In genomic region chr3:173652093-173652492, GRCh38 we compare ENCODE assay signal across 14 cellular contexts.
A peak's percentile ranks its signal among the peaks of the same experiment; 100 is the strongest.
DNase-seq lines count a peak whose midpoint lies in the region; ATAC-seq and TF ChIP-seq lines count a peak whose summit lies in the region.
"Had no signal": no experiment of that assay in that cellular context is flagged by ENCODE, and none has a peak within 500 bp of the region (broad histone marks: within the 10 kb centered on the region; RNA-seq: fewer than 3 reads in every experiment).

No MANE protein-coding gene starts in this region.

- no peak overlapping the region for H3K4me3 Mint-ChIP-seq in HFFc6
- H3K4me3 Mint-ChIP-seq in activated naive CD4-positive, alpha-beta T cell treated with anti-CD3 and anti-CD28 coated beads, Interleukin-2, amount 10 ng/mL, durations not matched to agents 7 days and 5 days = no peak overlapping the region
- H3K4me3 Mint-ChIP-seq: B cell; CD4-positive, alpha-beta T cell; IgD-negative memory B cell had no signal

- no peaks in the 10 kb centered on the region for H3K27me3 ChIP-seq in fibroblast of lung (ENCODE audit: control insufficient read depth, insufficient read depth, low read length)

- H3K36me3 ChIP-seq in fibroblast of lung (ENCODE audit: control insufficient read depth, insufficient read depth, low read length) = no peaks in the 10 kb centered on the region

- intact Hi-C loops in Right ventricle myocardium inferior (cut with DNase I) = no loop called here

- no peak overlapping the region for H3K9ac ChIP-seq in fibroblast of lung (ENCODE audit: insufficient read depth, low read length)

- no peak overlapping the region for H3K27ac ChIP-seq in fibroblast of lung (ENCODE audit: insufficient read depth, low read length)

- H3K4me1 Mint-ChIP-seq in HFFc6 (ENCODE audit: low read depth) = peaks cover 46% of the 10 kb centered on the region
- H3K4me1 Mint-ChIP-seq in activated naive CD4-positive, alpha-beta T cell treated with anti-CD3 and anti-CD28 coated beads, Interleukin-2, amount 10 ng/mL, durations not matched to agents 7 days and 5 days = no peaks in the 10 kb centered on the region
- H3K4me1 Mint-ChIP-seq: B cell, IgD-negative memory B cell had no signal

- H3K4me3 ChIP-seq in astrocyte of the cerebellum (ENCODE audit: low read depth, low read length) = no peak overlapping the region
- no peak overlapping the region for H3K4me3 ChIP-seq in fibroblast of lung (replicated peaks in 1 of 4; ENCODE audit: control extremely low read depth in 1 of 4, insufficient read depth in 1 of 4, low read depth in 3 of 4, low read length in 4 of 4)

- CTCF ChIA-PET in activated naive CD4-positive, alpha-beta T cell treated with anti-CD3 and anti-CD28 coated beads, Interleukin-2, amount 10 ng/mL, durations not matched to agents 7 days and 5 days (lab: Charles Lee) = no interaction called here

- TF ChIP-seq CTCF in HFFc6 (IDR thresholded peaks at IDR 0.05) = no peak
- TF ChIP-seq CTCF in astrocyte of the cerebellum (IDR thresholded peaks at IDR 0.05; ENCODE audit: low read depth, low read length, missing control alignments) = no peak
- TF ChIP-seq CTCF in fibroblast of lung (conservative IDR thresholded peaks at IDR 0.05 in 1 of 2, IDR thresholded peaks at IDR 0.05 in 1 of 2; ENCODE audit: low read depth in 1 of 2, low read length in 2 of 2) = no peak

- no peaks in the 10 kb centered on the region for H3K9me3 ChIP-seq in fibroblast of lung (ENCODE audit: control insufficient read depth, insufficient read depth, low read depth, low read length)

- in situ Hi-C loops in astrocyte of the cerebellum (cut with HindIII; ENCODE audit: low sequenced_read_pairs) = no loop called here

- no peak overlapping the region for H2AFZ ChIP-seq in fibroblast of lung (ENCODE audit: low read length)

- DNase-seq in HFFc6 (peak; percentile 8), astrocyte of the cerebellum (ENCODE audit: low read depth) (peak; percentile 3), fibroblast of lung (ENCODE audit: low read depth in 2 of 2) (peak; percentile 42 to 49), stromal cell of bone marrow (ENCODE audit: low read depth) (peak; percentile 7), Right ventricle myocardium inferior (ENCODE audit: missing footprints) (no peak)
- DNase-seq in activated naive CD4-positive, alpha-beta T cell treated with anti-CD3 and anti-CD28 coated beads, Interleukin-2, amount 10 ng/mL, durations not matched to agents 7 days and 5 days = no peak
- DNase-seq: C1 segment of cervical spinal cord; Calu3; CD4-positive, alpha-beta T cell; DMS 273 treated with DMSO at 0.1 percent for 48 hours; HCEC 1CT had no signal

- ATAC-seq in HG02973 (IDR thresholded peaks at IDR 0.05; ENCODE audit: unreplicated experiment) = no peak
- ATAC-seq in Right ventricle myocardium inferior = no peak

- H3K27me3 Mint-ChIP-seq in HFFc6 (ENCODE audit: insufficient read depth) = no peaks in the 10 kb centered on the region
- H3K27me3 Mint-ChIP-seq in activated naive CD4-positive, alpha-beta T cell treated with anti-CD3 and anti-CD28 coated beads, Interleukin-2, amount 10 ng/mL, durations not matched to agents 7 days and 5 days = no peaks in the 10 kb centered on the region
- H3K27me3 Mint-ChIP-seq: B cell; CD4-positive, alpha-beta T cell; IgD-negative memory B cell had no signal

- no peak overlapping the region for H3K4me2 ChIP-seq in fibroblast of lung (ENCODE audit: extremely low read depth, insufficient read depth, low read length)

- no peaks in the 10 kb centered on the region for H3K4me1 ChIP-seq in fibroblast of lung (ENCODE audit: control insufficient read depth, extremely low read depth, insufficient read depth, low read length)

- peaks cover 13% of the 10 kb centered on the region for H3K36me3 Mint-ChIP-seq in HFFc6 (ENCODE audit: low read depth)
- no peaks in the 10 kb centered on the region for H3K36me3 Mint-ChIP-seq in activated naive CD4-positive, alpha-beta T cell treated with anti-CD3 and anti-CD28 coated beads, Interleukin-2, amount 10 ng/mL, durations not matched to agents 7 days and 5 days
- H3K36me3 Mint-ChIP-seq: IgD-negative memory B cell had no signal

- H4K20me1 ChIP-seq in fibroblast of lung (ENCODE audit: control insufficient read depth, extremely low read depth, insufficient read depth, low read length) = no peaks in the 10 kb centered on the region

- peak overlapping the region; percentile 4 for H3K27ac Mint-ChIP-seq in HFFc6
- H3K27ac Mint-ChIP-seq in activated naive CD4-positive, alpha-beta T cell treated with anti-CD3 and anti-CD28 coated beads, Interleukin-2, amount 10 ng/mL, durations not matched to agents 7 days and 5 days = no peak overlapping the region
- H3K27ac Mint-ChIP-seq: B cell; CD4-positive, alpha-beta T cell; IgD-negative memory B cell had no signal

- H3K9me3 Mint-ChIP-seq in HFFc6 = peaks cover 8% of the 10 kb centered on the region
- no peaks in the 10 kb centered on the region for H3K9me3 Mint-ChIP-seq in activated naive CD4-positive, alpha-beta T cell treated with anti-CD3 and anti-CD28 coated beads, Interleukin-2, amount 10 ng/mL, durations not matched to agents 7 days and 5 days
- H3K9me3 Mint-ChIP-seq: CD4-positive, alpha-beta T cell had no signal

- no peaks in the 10 kb centered on the region for H3K79me2 ChIP-seq in fibroblast of lung (ENCODE audit: control insufficient read depth, insufficient read depth, low read length)

Comparison
In these comparisons a context has a peak if more than half of its experiments do, and no peak if none do; other contexts are left out.
1. DNase-seq: peak in HFFc6 (single experiment), astrocyte of the cerebellum (single experiment), fibroblast of lung (2 of 2) and stromal cell of bone marrow (single experiment); none in activated naive CD4-positive, alpha-beta T cell treated with anti-CD3 and anti-CD28 coated beads, Interleukin-2, amount 10 ng/mL, durations not matched to agents 7 days and 5 days (single experiment) and Right ventricle myocardium inferior (single experiment).